ENCODE assay signal across 20 cellular contexts in the genomic region with DNA sequence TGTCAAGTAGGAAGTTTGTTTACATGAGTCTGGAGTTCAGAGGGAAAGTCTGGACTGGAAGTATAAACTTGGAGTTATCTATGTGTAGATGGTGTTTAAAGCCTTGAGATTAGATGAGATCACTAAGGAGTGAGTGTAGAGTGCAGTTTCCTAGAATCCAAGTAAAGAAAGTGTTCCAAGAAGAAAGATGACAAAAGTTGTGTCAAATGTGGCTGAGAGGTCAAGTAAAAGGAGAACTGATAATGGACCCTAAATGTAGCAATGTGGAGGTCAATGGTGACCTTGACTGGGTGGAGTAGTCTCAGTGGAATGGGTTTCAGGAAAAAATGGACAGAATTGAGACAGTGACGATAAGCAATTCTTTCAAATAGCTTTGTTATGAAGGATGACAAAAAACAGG. TPM values are rescaled to one million over a fixed set of nuclear protein-coding genes. Genes with fewer than 3 reads are reported as not detected.
DNase-seq lines count a peak whose midpoint lies in the region; ATAC-seq, FAIRE-seq and TF ChIP-seq lines count a peak whose summit lies in the region.
"Had no signal": no experiment of that assay in that cellular context is flagged by ENCODE, and none has a peak within 500 bp of the region (broad histone marks: within the 10 kb centered on the region; RNA-seq: fewer than 3 reads in every experiment).

No MANE protein-coding gene starts in this region.

- peak overlapping the region; percentile 28; the same call in 1 of the 2 replicates for H3K4me2 ChIP-seq in K562 (ENCODE audit: insufficient read depth, low read length)
- H3K4me2 ChIP-seq: A549, GM23338 had no signal

- BruUV-seq in K562 (replicated peaks; lab: Mats Ljungman, UMichigan), result no TSS peak

- no peaks in the 10 kb centered on the region for H3K9me1 ChIP-seq in K562 (ENCODE audit: control insufficient read depth, insufficient read depth, low read length)

- H2AFZ ChIP-seq in K562 (ENCODE audit: low read depth, low read length), result no peak overlapping the region
- H2AFZ ChIP-seq: GM23338 had no signal

- H3K79me2 ChIP-seq in K562 (ENCODE audit: control insufficient read depth, insufficient read depth, low read length), result no peaks in the 10 kb centered on the region

- peaks cover 7 to 11% of the 10 kb centered on the region in 2 experiments for H3K4me1 ChIP-seq in K562 (replicated peaks in 1 of 2; ENCODE audit: control insufficient read depth in 2 of 2, insufficient read depth in 2 of 2, low read length in 2 of 2)
- H3K4me1 ChIP-seq: A549 had no signal

- H3K36me3 ChIP-seq in K562 (ENCODE audit: control insufficient read depth, insufficient read depth, low read length), result no peaks in the 10 kb centered on the region

- CTCF ChIA-PET in K562 (lab: Yijun Ruan, JAX; ENCODE audit: low intra/inter-chr PET ratio), result no interaction called here

- no peak for TF ChIP-seq RAD21 in K562 (CRISPR knock-in tag; conservative IDR thresholded peaks at IDR 0.05 in 1 of 2, IDR thresholded peaks at IDR 0.05 in 1 of 2)

- DNase-seq in OCI-M1 (lab: John Stamatoyannopoulos, UW), result peak; percentile 63
- peak in 2 of 4 experiments; percentile 29 to 57 for DNase-seq in K562 (ENCODE audit: extremely low read depth in 1 of 4, low spot score in 3 of 4)
- no peak for DNase-seq in left colon
- no peak for DNase-seq in HuH-7.5 (ENCODE audit: low spot score)
- DNase-seq in NOMO-1 treated with DMSO at 0.1 percent for 48 hours (lab: John Stamatoyannopoulos, UW; ENCODE audit: unreplicated experiment), result no peak
- no peak for DNase-seq in DMS114 treated with DMSO at 0.1 percent for 48 hours (lab: John Stamatoyannopoulos, UW; ENCODE audit: unreplicated experiment)
- no peak for DNase-seq in GM03348 (ENCODE audit: low spot score)
- DNase-seq: AML-193; CD4-positive, alpha-beta memory T cell; DMS79 treated with DMSO at 0.1 percent for 48 hours; GF-D8; HCEC 1CT; KG1 had no signal

- no peak overlapping the region for H3K4me3 ChIP-seq in K562
- H3K4me3 ChIP-seq: A549, GM12878, GM23338 had no signal

- H3K9me3 ChIP-seq in K562 (replicated peaks; ENCODE audit: control insufficient read depth, insufficient read depth, low read depth, low read length), result peaks cover 4% of the 10 kb centered on the region; the same call in 1 of the 2 replicates
- H3K9me3 ChIP-seq: A549 had no signal

- TF ChIP-seq CTCF in K562 (IDR thresholded peaks at IDR 0.05 in 2 of 3, conservative IDR thresholded peaks at IDR 0.05 in 1 of 3; ENCODE audit: insufficient read depth in 2 of 3, low read depth in 1 of 3, low read length in 3 of 3), result no peak

- no peaks in the 10 kb centered on the region; a peak in 1 of 5 replicates for H3K27me3 ChIP-seq in K562 (ENCODE audit: control insufficient read depth in 2 of 2, insufficient read depth in 2 of 2, low read length in 2 of 2)

- intact Hi-C loops in K562 (cut with micrococcal nuclease) (no loop called here), left colon (cut with DNase I, micrococcal nuclease) (no loop called here)

- H4K20me1 ChIP-seq in K562 (replicated peaks; ENCODE audit: control insufficient read depth, insufficient read depth, low read length), result no peaks in the 10 kb centered on the region

- no peak for FAIRE-seq in K562 (lab: Jason Lieb, UNC)
- FAIRE-seq: A549, GM12878, GM18507, H54 had no signal

- no peak overlapping the region for H3K27ac ChIP-seq in K562 (ENCODE audit: extremely low read depth, low read depth, low read length)
- H3K27ac ChIP-seq: A549, C4-2B, HL-60 had no signal

- no peak for TF ChIP-seq POLR2A in K562 (conservative IDR thresholded peaks at IDR 0.05)

- ATAC-seq in K562 (no peak), left colon (peak; percentile 28)
- ATAC-seq: A549, GM12878, GM23338 had no signal

- no peak overlapping the region for H3K9ac ChIP-seq in K562 (ENCODE audit: insufficient read depth in 1 of 2, low read depth in 2 of 2, low read length in 2 of 2)

- peak; percentile 74 for TF ChIP-seq EP300 in K562 (IDR thresholded peaks at IDR 0.05; ENCODE audit: low read length)

- WGBS in K562 (ENCODE audit: insufficient coverage, low coverage, missing lambda C conversion rate), result 0% methylated on average over 1 of the region's 1 CpG

- in situ Hi-C loops in K562 (cut with MboI), result no loop called here

- POLR2A ChIA-PET in K562 (lab: Yijun Ruan, JAX), result interaction anchor here (0.6 kb wide), 1 partner anchor 937 kb away, joined by 3 read pairs; no protein-coding TSS in a partner anchor

TF ChIP-seq in K562, 482 proteins besides CTCF, POLR2A, EP300 and RAD21 (continues in another document):
- TF ChIP-seq SMAD3 (CRISPR knock-in tag; conservative IDR thresholded peaks at IDR 0.05) (peak; percentile 66; the same call in 1 of the 2 replicates), RFX5 (IDR thresholded peaks at IDR 0.05; ENCODE audit: low read depth, low read length) (no peak), HDAC1 (IDR thresholded peaks at IDR 0.05) (peak in 1 of 2 experiments; percentile 66; a peak in 2 of 4 replicates), ZNF75A (CRISPR knock-in tag; IDR thresholded peaks at IDR 0.05) (no peak), JUN (IDR thresholded peaks at IDR 0.05; ENCODE audit: borderline replicate concordance, low read depth, low read length) (peak; percentile 69; the same call in 1 of the 2 replicates), JUN (CRISPR knock-in tag; IDR thresholded peaks at IDR 0.05; ENCODE audit: borderline replicate concordance) (no peak), TAL1 (IDR thresholded peaks at IDR 0.05) (peak; percentile 12; the same call in 1 of the 2 replicates), SMAD2 (IDR thresholded peaks at IDR 0.05; ENCODE audit: low read depth, low read length) (no peak)
- TF ChIP-seq, protein P1, sequence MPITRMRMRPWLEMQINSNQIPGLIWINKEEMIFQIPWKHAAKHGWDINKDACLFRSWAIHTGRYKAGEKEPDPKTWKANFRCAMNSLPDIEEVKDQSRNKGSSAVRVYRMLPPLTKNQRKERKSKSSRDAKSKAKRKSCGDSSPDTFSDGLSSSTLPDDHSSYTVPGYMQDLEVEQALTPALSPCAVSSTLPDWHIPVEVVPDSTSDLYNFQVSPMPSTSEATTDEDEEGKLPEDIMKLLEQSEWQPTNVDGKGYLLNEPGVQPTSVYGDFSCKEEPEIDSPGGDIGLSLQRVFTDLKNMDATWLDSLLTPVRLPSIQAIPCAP (CRISPR knock-in tag; IDR thresholded peaks at IDR 0.05; ENCODE audit: borderline replicate concordance), result no peak
- TF ChIP-seq, protein P2, sequence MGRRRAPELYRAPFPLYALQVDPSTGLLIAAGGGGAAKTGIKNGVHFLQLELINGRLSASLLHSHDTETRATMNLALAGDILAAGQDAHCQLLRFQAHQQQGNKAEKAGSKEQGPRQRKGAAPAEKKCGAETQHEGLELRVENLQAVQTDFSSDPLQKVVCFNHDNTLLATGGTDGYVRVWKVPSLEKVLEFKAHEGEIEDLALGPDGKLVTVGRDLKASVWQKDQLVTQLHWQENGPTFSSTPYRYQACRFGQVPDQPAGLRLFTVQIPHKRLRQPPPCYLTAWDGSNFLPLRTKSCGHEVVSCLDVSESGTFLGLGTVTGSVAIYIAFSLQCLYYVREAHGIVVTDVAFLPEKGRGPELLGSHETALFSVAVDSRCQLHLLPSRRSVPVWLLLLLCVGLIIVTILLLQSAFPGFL (CRISPR knock-in tag; IDR thresholded peaks at IDR 0.05), result no peak
- TF ChIP-seq, protein P3, sequence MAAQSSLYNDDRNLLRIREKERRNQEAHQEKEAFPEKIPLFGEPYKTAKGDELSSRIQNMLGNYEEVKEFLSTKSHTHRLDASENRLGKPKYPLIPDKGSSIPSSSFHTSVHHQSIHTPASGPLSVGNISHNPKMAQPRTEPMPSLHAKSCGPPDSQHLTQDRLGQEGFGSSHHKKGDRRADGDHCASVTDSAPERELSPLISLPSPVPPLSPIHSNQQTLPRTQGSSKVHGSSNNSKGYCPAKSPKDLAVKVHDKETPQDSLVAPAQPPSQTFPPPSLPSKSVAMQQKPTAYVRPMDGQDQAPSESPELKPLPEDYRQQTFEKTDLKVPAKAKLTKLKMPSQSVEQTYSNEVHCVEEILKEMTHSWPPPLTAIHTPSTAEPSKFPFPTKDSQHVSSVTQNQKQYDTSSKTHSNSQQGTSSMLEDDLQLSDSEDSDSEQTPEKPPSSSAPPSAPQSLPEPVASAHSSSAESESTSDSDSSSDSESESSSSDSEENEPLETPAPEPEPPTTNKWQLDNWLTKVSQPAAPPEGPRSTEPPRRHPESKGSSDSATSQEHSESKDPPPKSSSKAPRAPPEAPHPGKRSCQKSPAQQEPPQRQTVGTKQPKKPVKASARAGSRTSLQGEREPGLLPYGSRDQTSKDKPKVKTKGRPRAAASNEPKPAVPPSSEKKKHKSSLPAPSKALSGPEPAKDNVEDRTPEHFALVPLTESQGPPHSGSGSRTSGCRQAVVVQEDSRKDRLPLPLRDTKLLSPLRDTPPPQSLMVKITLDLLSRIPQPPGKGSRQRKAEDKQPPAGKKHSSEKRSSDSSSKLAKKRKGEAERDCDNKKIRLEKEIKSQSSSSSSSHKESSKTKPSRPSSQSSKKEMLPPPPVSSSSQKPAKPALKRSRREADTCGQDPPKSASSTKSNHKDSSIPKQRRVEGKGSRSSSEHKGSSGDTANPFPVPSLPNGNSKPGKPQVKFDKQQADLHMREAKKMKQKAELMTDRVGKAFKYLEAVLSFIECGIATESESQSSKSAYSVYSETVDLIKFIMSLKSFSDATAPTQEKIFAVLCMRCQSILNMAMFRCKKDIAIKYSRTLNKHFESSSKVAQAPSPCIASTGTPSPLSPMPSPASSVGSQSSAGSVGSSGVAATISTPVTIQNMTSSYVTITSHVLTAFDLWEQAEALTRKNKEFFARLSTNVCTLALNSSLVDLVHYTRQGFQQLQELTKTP (IDR thresholded peaks at IDR 0.05; ENCODE audit: low read depth in 1 of 2, partially characterized antibody in 2 of 2), result peak in 1 of 2 experiments; percentile 59

RNA-seq across cellular contexts. Expression of gene ULK4, which starts 39.9 kb away (rescaled TPM):
- 5.5 and 12.7 TPM in 2 replicates for total RNA-seq in K562 (2011; cell fraction: chromatin; rRNA removed; ENCODE audit: low replicate concordance)
- 3.6 and 3.8 TPM in 2 replicates for total RNA-seq in K562 (2011; cell fraction: nucleolus; rRNA removed)
- total RNA-seq in K562 (2011; cell fraction: nucleoplasm; rRNA removed), result 5.5 and 6.0 TPM in 2 replicates
- total RNA-seq in K562 (2014; rRNA removed) (2.9 and 5.7 TPM in 2 replicates), K562 (2014; rRNA removed; fragmentation: Illumina TruSeq; extraction: Trizol) (5.2 and 5.9 TPM in 2 replicates), K562 (2015; rRNA removed; fragmentation: Illumina TruSeq; extraction: Trizol) (4.6 and 4.8 TPM in 2 replicates), K562 (2021) (3.1 and 3.3 TPM in 2 replicates), left colon (1 to 10 TPM; 5.3 to 5.7 TPM)
- polyA plus RNA-seq in K562 (2011; rRNA removed) (2.1 and 3.2 TPM in 2 replicates), K562 (2014; fragmentation: Illumina TruSeq; extraction: Trizol) (3.0 and 3.7 TPM in 2 replicates), K562 (2014; fragmentation: Nextera tagmentation; extraction: Ambion mirVana) (1 to 10 TPM; 3.4 to 5.4 TPM), K562 (2014; rRNA removed) (2.9 and 3.5 TPM in 2 replicates)
- 0.95 and 0.99 TPM in 2 replicates for polyA plus RNA-seq in K562 (2011; cell fraction: cytosol; rRNA removed)
- 2.9 and 3.5 TPM in 2 replicates for polyA plus RNA-seq in K562 (2011; cell fraction: nucleus; rRNA removed)
- polyA plus RNA-seq in K562 (2012), result 1.4 and 3.2 TPM in 2 replicates
- polyA minus RNA-seq in K562 (2011; rRNA and poly(A)+ RNA removed), result 3.1 and 5.1 TPM in 2 replicates
- polyA minus RNA-seq in K562 (2011; cell fraction: cytosol; rRNA and poly(A)+ RNA removed), result 2.3 TPM in 1 of 2 replicates, not detected in the other
- polyA minus RNA-seq in K562 (2011; cell fraction: nucleus; rRNA and poly(A)+ RNA removed), result 6.5 and 6.6 TPM in 2 replicates
